8 cellular contexts compared by ENCODE assay signal in the genomic region with DNA sequence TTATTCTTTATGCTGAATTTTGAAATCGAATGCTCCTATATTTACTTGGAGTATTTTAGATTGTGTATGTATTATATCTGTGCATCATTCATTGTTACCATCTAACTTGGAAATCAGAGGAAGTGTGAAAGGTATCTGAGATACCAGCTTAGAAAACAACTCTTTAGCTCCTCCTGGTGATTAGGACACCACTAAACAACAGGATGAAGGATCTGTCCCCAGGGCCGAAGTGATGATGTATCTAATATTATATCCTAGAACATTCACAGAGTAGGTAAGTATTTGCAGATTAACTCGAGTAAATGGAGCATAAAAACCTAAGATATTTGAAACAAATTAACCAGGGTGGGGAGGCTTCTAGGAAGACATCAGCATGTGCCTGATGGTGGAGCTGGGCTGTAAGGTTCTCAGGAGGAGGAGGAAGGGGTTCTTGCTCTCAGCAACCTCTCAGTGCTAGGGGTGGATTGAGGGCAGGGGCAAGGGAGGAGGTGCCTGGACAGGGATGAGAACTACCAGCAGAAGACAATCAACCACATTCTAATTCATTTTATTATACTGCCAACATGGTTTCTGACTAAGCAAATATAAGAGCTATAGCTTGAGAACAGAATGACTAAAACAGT. TPM values are rescaled to one million over a fixed set of nuclear protein-coding genes. Genes with fewer than 3 reads are reported as not detected.
DNase-seq lines count a peak whose midpoint lies in the region; ATAC-seq and TF ChIP-seq lines count a peak whose summit lies in the region.

No MANE protein-coding gene starts in this region.

- H3K36me3 Mint-ChIP-seq in Calu3 (ENCODE audit: insufficient read depth, unreplicated experiment), result peaks cover 37% of the 10 kb centered on the region

- TF ChIP-seq CTCF in RWPE1 (conservative IDR thresholded peaks at IDR 0.05; ENCODE audit: low read depth) (peak; percentile 62), esophagus muscularis mucosa (IDR thresholded peaks at IDR 0.05) (peak; percentile 41 to 50 (median 44)), retinal pigment epithelial cell (conservative IDR thresholded peaks at IDR 0.05; ENCODE audit: low read depth, low read length) (peak; percentile 50), Calu3 (IDR thresholded peaks at IDR 0.05; ENCODE audit: unreplicated experiment) (no peak)

- CTCF ChIA-PET in RWPE1 (lab: Yijun Ruan, JAX), result interaction anchor here (0.5 to 4.8 kb wide), 16 partner anchors 16 to 550 kb away, joined by 3 to 85 read pairs (median 3); no protein-coding TSS in a partner anchor
- CTCF ChIA-PET in Calu3 (lab: Charles Lee), result interaction anchor here (0.8 to 1.9 kb wide), 6 partner anchors 337 to 512 kb away, joined by 3 to 18 read pairs (median 6); no protein-coding TSS in a partner anchor

- H3K9me3 Mint-ChIP-seq in Calu3 (ENCODE audit: low read depth, unreplicated experiment), result no peaks in the 10 kb centered on the region

- intact Hi-C loops in esophagus muscularis mucosa (cut with DNase I) (loop anchor here (5.0 kb wide), 2 partner anchors 124 to 389 kb away; no protein-coding TSS in a partner anchor), Calu3 (cut with micrococcal nuclease; ENCODE audit: unreplicated experiment) (loop anchor here (1.0 to 10.0 kb wide), 4 partner anchors 71 to 511 kb away; no protein-coding TSS in a partner anchor)

- H3K9me3 ChIP-seq in esophagus muscularis mucosa, result no peaks in the 10 kb centered on the region

- TF ChIP-seq EP300 in esophagus muscularis mucosa (IDR thresholded peaks at IDR 0.05), result no peak

- no peaks in the 10 kb centered on the region for H3K27me3 Mint-ChIP-seq in Calu3 (ENCODE audit: unreplicated experiment)

- in situ Hi-C loops in Caki2 (cut with HindIII; ENCODE audit: low pct_unique_long_range_greater_than_20kb, low sequenced_read_pairs), result no loop called here

- H3K4me1 ChIP-seq in esophagus muscularis mucosa, result peaks cover 0 to 41% (median 21%) of the 10 kb centered on the region in 4 donors

- POLR2A ChIA-PET in RWPE1 (lab: Yijun Ruan, JAX; ENCODE audit: low non-redundant PET), result interaction anchor here (0.7 kb wide), 1 partner anchor 364 kb away, joined by 3 read pairs; no protein-coding TSS in a partner anchor

- H3K4me3 Mint-ChIP-seq in Calu3 (ENCODE audit: low read depth, unreplicated experiment), result no peak overlapping the region

- WGBS in esophagus muscularis mucosa, result 41% methylated on average over 3 of the region's 3 CpGs

- peaks cover 33% of the 10 kb centered on the region for H3K27me3 ChIP-seq in H7 (ENCODE audit: control insufficient read depth, insufficient read depth, low read length)
- no peaks in the 10 kb centered on the region for H3K27me3 ChIP-seq in esophagus muscularis mucosa

- ATAC-seq in GM18873 (IDR thresholded peaks at IDR 0.05; ENCODE audit: low FRiP score, unreplicated experiment) (no peak), GM18909 (IDR thresholded peaks at IDR 0.05; ENCODE audit: poor library complexity, unreplicated experiment) (no peak)

- DNase-seq in Caki2 (ENCODE audit: low read depth) (peak; percentile 81), H7 (peak; percentile 58), RWPE1 (ENCODE audit: low spot score) (peak; percentile 71), esophagus muscularis mucosa (ENCODE audit: extremely low spot score) (no peak), retinal pigment epithelial cell (ENCODE audit: low read depth) (no peak), Calu3 (no peak)

- H3K27ac ChIP-seq in RWPE1, result no peak overlapping the region
- peak overlapping the region in 2 of 4 donors; percentile 99 to 100 for H3K27ac ChIP-seq in esophagus muscularis mucosa (replicated peaks in 1 of 4)

- H3K36me3 ChIP-seq in H7 (replicated peaks; ENCODE audit: control insufficient read depth, insufficient read depth, low read length), result no peaks in the 10 kb centered on the region
- no peaks in the 10 kb centered on the region for H3K36me3 ChIP-seq in esophagus muscularis mucosa

- no peak overlapping the region for H3K27ac Mint-ChIP-seq in Calu3 (ENCODE audit: unreplicated experiment)

- H3K4me1 Mint-ChIP-seq in Calu3 (ENCODE audit: low read depth, unreplicated experiment), result peaks cover 25% of the 10 kb centered on the region

- no peak for TF ChIP-seq POLR2A in esophagus muscularis mucosa (IDR thresholded peaks at IDR 0.05; ENCODE audit: low read depth)

- no peak overlapping the region for H3K4me3 ChIP-seq in H7 (ENCODE audit: insufficient read depth, low read depth, low read length)
- H3K4me3 ChIP-seq in esophagus muscularis mucosa, result no peak overlapping the region
- H3K4me3 ChIP-seq in retinal pigment epithelial cell (ENCODE audit: low read length), result no peak overlapping the region

- no TSS peak for BruUV-seq in Calu3 (replicated peaks; lab: Mats Ljungman, UMichigan)

RNA-seq across cellular contexts. Expression of gene NFIL3, which starts 2.6 kb away (rescaled TPM):
- total RNA-seq in Caki2 (2014; rRNA removed; shearing (Covaris generic); ENCODE audit: low replicate concordance), result 6.3 and 7.3 TPM in 2 replicates
- total RNA-seq in H7 (2014; rRNA removed; shearing (Covaris generic)), result 5.0 and 7.9 TPM in 2 replicates
- 100 to 1,000 TPM in 1 of 4 donors, 10 to 100 TPM in 3; 16.6 to 116 (median 27.9) TPM for total RNA-seq in esophagus muscularis mucosa
- total RNA-seq in Calu3 (2022), result 12.4 and 13.3 TPM in 2 replicates

Comparison
In these comparisons a context has a peak if more than half of its experiments do, and no peak if none do; other contexts are left out.
1. DNase-seq: peak in Caki2 (single experiment), H7 (single experiment) and RWPE1 (single experiment); none in esophagus muscularis mucosa (single experiment), retinal pigment epithelial cell (single experiment) and Calu3 (single experiment).